Comparison of ENCODE assay signal across 1 cellular context in genomic region chr4:39337841-39338240, GRCh38.
A peak's percentile ranks its signal among the peaks of the same experiment; 100 is the strongest.
TF ChIP-seq lines count a peak whose summit lies in the region.

No MANE protein-coding gene starts in this region.

TF ChIP-seq in HepG2, 621 proteins besides CTCF, POLR2A, EP300 and RAD21 (continued from another document and continues in another):
- no peak for TF ChIP-seq SOX6 (IDR thresholded peaks at IDR 0.05)
- TF ChIP-seq SOX6 (CRISPR knock-in tag; IDR thresholded peaks at IDR 0.05), result peak; percentile 78
- peak; percentile 83; the same call in 1 of the 2 replicates for TF ChIP-seq SOX5 (CRISPR knock-in tag; IDR thresholded peaks at IDR 0.05; ENCODE audit: borderline replicate concordance)
- 0 out of 2 replicates have a peak, but pooled peaks have one; percentile 33 for TF ChIP-seq HDAC1 (CRISPR knock-in tag; IDR thresholded peaks at IDR 0.05)
- TF ChIP-seq KDM6A (CRISPR knock-in tag; IDR thresholded peaks at IDR 0.05; ENCODE audit: low read depth), result 0 out of 2 replicates have a peak, but pooled peaks have one; percentile 43
- TF ChIP-seq KAT8 (CRISPR knock-in tag; IDR thresholded peaks at IDR 0.05), result peak; percentile 58; the same call in 1 of the 2 replicates
- no peak for TF ChIP-seq SIN3A (IDR thresholded peaks at IDR 0.05; ENCODE audit: borderline replicate concordance, low read depth, low read length)
- TF ChIP-seq IRF2 (CRISPR knock-in tag; IDR thresholded peaks at IDR 0.05), result peak; percentile 41; the same call in 1 of the 2 replicates
- TF ChIP-seq CEBPG (CRISPR knock-in tag; IDR thresholded peaks at IDR 0.05), result peak; percentile 56; the same call in 1 of the 2 replicates
- peak; percentile 42; the same call in 1 of the 2 replicates for TF ChIP-seq TBX3 (IDR thresholded peaks at IDR 0.05; ENCODE audit: borderline replicate concordance)
- TF ChIP-seq ZNF225 (CRISPR knock-in tag; IDR thresholded peaks at IDR 0.05), result no peak
- TF ChIP-seq ISL2 (CRISPR knock-in tag; IDR thresholded peaks at IDR 0.05), result peak; percentile 93
- no peak for TF ChIP-seq AGO2 (optimal IDR thresholded peaks at IDR 0.05; ENCODE audit: low read depth, low read length)
- peak; percentile 92 for TF ChIP-seq NR2F2 (IDR thresholded peaks at IDR 0.05; ENCODE audit: borderline replicate concordance, low read depth)
- TF ChIP-seq TCF7 (IDR thresholded peaks at IDR 0.05; ENCODE audit: low read depth), result peak; percentile 47; the same call in 1 of the 2 replicates
- no peak for TF ChIP-seq SSRP1 (CRISPR knock-in tag; IDR thresholded peaks at IDR 0.05)
- no peak for TF ChIP-seq MIER2 (CRISPR knock-in tag; IDR thresholded peaks at IDR 0.05)
- no peak for TF ChIP-seq ZNF773 (CRISPR knock-in tag; IDR thresholded peaks at IDR 0.05; ENCODE audit: borderline replicate concordance)
- no peak for TF ChIP-seq THAP11 (CRISPR knock-in tag; IDR thresholded peaks at IDR 0.05)
- TF ChIP-seq HDAC6 (IDR thresholded peaks at IDR 0.05; ENCODE audit: low read depth, low read length), result no peak
- TF ChIP-seq KLF9 (CRISPR knock-in tag; IDR thresholded peaks at IDR 0.05; ENCODE audit: low read depth), result 0 out of 2 replicates have a peak, but pooled peaks have one; percentile 38
- no peak for TF ChIP-seq PAF1 (CRISPR knock-in tag; IDR thresholded peaks at IDR 0.05)
- no peak for TF ChIP-seq ZNF550 (CRISPR knock-in tag; IDR thresholded peaks at IDR 0.05; ENCODE audit: borderline replicate concordance)
- 0 out of 2 replicates have a peak, but pooled peaks have one; percentile 24 for TF ChIP-seq DRAP1 (CRISPR knock-in tag; IDR thresholded peaks at IDR 0.05)
- no peak for TF ChIP-seq SMAD1 (CRISPR knock-in tag; IDR thresholded peaks at IDR 0.05; ENCODE audit: borderline replicate concordance, low read depth)
- peak; percentile 93 for TF ChIP-seq ARID5B (CRISPR knock-in tag; IDR thresholded peaks at IDR 0.05)
- peak; percentile 62; the same call in 1 of the 2 replicates for TF ChIP-seq HHEX (CRISPR knock-in tag; IDR thresholded peaks at IDR 0.05)
- TF ChIP-seq NR2C2 (CRISPR knock-in tag; IDR thresholded peaks at IDR 0.05; ENCODE audit: borderline replicate concordance), result peak; percentile 57; the same call in 1 of the 2 replicates
- no peak for TF ChIP-seq IRF1 (CRISPR knock-in tag; IDR thresholded peaks at IDR 0.05; ENCODE audit: low read depth)
- no peak for TF ChIP-seq SP5 (CRISPR knock-in tag; IDR thresholded peaks at IDR 0.05; ENCODE audit: borderline replicate concordance, low read depth)
- no peak for TF ChIP-seq ZNF879 (CRISPR knock-in tag; IDR thresholded peaks at IDR 0.05)
- TF ChIP-seq ZNF121 (CRISPR knock-in tag; IDR thresholded peaks at IDR 0.05), result no peak
- TF ChIP-seq ZNF850 (CRISPR knock-in tag; conservative IDR thresholded peaks at IDR 0.05), result no peak
- no peak for TF ChIP-seq POLR2AphosphoS5 (IDR thresholded peaks at IDR 0.05; ENCODE audit: low read depth, low read length)
- no peak for TF ChIP-seq MTA1 (CRISPR knock-in tag; IDR thresholded peaks at IDR 0.05; ENCODE audit: borderline replicate concordance)
- no peak for TF ChIP-seq ZNF18 (CRISPR knock-in tag; IDR thresholded peaks at IDR 0.05; ENCODE audit: insufficient replicate concordance)
- TF ChIP-seq TBX2 (CRISPR knock-in tag; IDR thresholded peaks at IDR 0.05; ENCODE audit: borderline replicate concordance), result 0 out of 2 replicates have a peak, but pooled peaks have one; percentile 20
- no peak for TF ChIP-seq MYC (CRISPR knock-in tag; IDR thresholded peaks at IDR 0.05; ENCODE audit: borderline replicate concordance)
- peak; percentile 69; the same call in 1 of the 2 replicates for TF ChIP-seq NFIC (IDR thresholded peaks at IDR 0.05; ENCODE audit: low read length)
- peak; percentile 42; the same call in 1 of the 2 replicates for TF ChIP-seq ONECUT2 (CRISPR knock-in tag; IDR thresholded peaks at IDR 0.05)
- TF ChIP-seq ATF4 (CRISPR knock-in tag; IDR thresholded peaks at IDR 0.05), result peak in 1 of 2 experiments; percentile 53; a peak in 1 of 4 replicates
- peak; percentile 89 for TF ChIP-seq HDAC2 (CRISPR knock-in tag; IDR thresholded peaks at IDR 0.05)
- TF ChIP-seq SALL1 (CRISPR knock-in tag; IDR thresholded peaks at IDR 0.05), result peak; percentile 39; the same call in 1 of the 2 replicates
- TF ChIP-seq MAFK (conservative IDR thresholded peaks at IDR 0.05 in 1 of 2, IDR thresholded peaks at IDR 0.05 in 1 of 2; ENCODE audit: low read length in 2 of 2), result no peak
- TF ChIP-seq NR2F6 (IDR thresholded peaks at IDR 0.05), result peak; percentile 93
- peak; percentile 95 for TF ChIP-seq NR2F6 (CRISPR knock-in tag; IDR thresholded peaks at IDR 0.05)
- TF ChIP-seq KLF12 (CRISPR knock-in tag; IDR thresholded peaks at IDR 0.05; ENCODE audit: borderline replicate concordance), result no peak
- TF ChIP-seq FOXK1 (CRISPR knock-in tag; IDR thresholded peaks at IDR 0.05; ENCODE audit: borderline replicate concordance, low read depth), result peak; percentile 69; the same call in 1 of the 2 replicates
- 0 out of 2 replicates have a peak, but pooled peaks have one; percentile 20 for TF ChIP-seq ZNF652 (CRISPR knock-in tag; IDR thresholded peaks at IDR 0.05; ENCODE audit: borderline replicate concordance, low read depth)
- TF ChIP-seq ZNF33B (CRISPR knock-in tag; IDR thresholded peaks at IDR 0.05), result no peak
- TF ChIP-seq NAIF1 (CRISPR knock-in tag; IDR thresholded peaks at IDR 0.05; ENCODE audit: borderline replicate concordance), result no peak
- TF ChIP-seq HNF4A (CRISPR knock-in tag; IDR thresholded peaks at IDR 0.05), result peak; percentile 58
- peak; percentile 83; the same call in 1 of the 2 replicates for TF ChIP-seq ZNF609 (CRISPR knock-in tag; IDR thresholded peaks at IDR 0.05; ENCODE audit: borderline replicate concordance)
- no peak for TF ChIP-seq MTA3 (CRISPR knock-in tag; IDR thresholded peaks at IDR 0.05)
- no peak for TF ChIP-seq SPEN (CRISPR knock-in tag; IDR thresholded peaks at IDR 0.05; ENCODE audit: low read depth)
- no peak for TF ChIP-seq MLLT10 (CRISPR knock-in tag; IDR thresholded peaks at IDR 0.05)
- TF ChIP-seq ZNF251 (CRISPR knock-in tag; IDR thresholded peaks at IDR 0.05), result no peak
- peak; percentile 93 for TF ChIP-seq NCOA2 (CRISPR knock-in tag; IDR thresholded peaks at IDR 0.05)
- TF ChIP-seq FOXA3 (CRISPR knock-in tag; IDR thresholded peaks at IDR 0.05), result peak; percentile 90
- TF ChIP-seq ZGPAT (CRISPR knock-in tag; IDR thresholded peaks at IDR 0.05), result peak; percentile 80
